Comparison of ENCODE assay signal across 8 cellular contexts in genomic region chr17:68101075-68101991, GRCh38.
DNase-seq lines count a peak whose midpoint lies in the region; ATAC-seq and TF ChIP-seq lines count a peak whose summit lies in the region.

No MANE protein-coding gene starts in this region.

- H3K27ac Mint-ChIP-seq in natural killer cell treated with Interleukin-12 subunit alpha and Interleukin-12 subunit beta and Interleukin-15 and Interleukin-18, amount 100 ng/mL, for 72 hours = peak overlapping the region; percentile 83 to 93
- H3K27ac Mint-ChIP-seq in stimulated activated naive B cell treated with anti-CD40 and anti-IgM and Interleukin-4, amounts not matched to agents 10 μg/mL and 1 μg/mL and 100 μg/mL, for 72 hours = peak overlapping the region; percentile 94

- H3K27ac ChIP-seq in C4-2B (peak overlapping the region; percentile 79), KMS-11 (no peak overlapping the region), RWPE1 (peak overlapping the region; percentile 78)

- H3K4me1 ChIP-seq in KMS-11 (ENCODE audit: low read depth, poor library complexity, severe bottlenecking) = no peaks in the 10 kb centered on the region

- no peaks in the 10 kb centered on the region for H3K27me3 Mint-ChIP-seq in natural killer cell treated with Interleukin-12 subunit alpha and Interleukin-12 subunit beta and Interleukin-15 and Interleukin-18, amount 100 ng/mL, for 72 hours
- no peaks in the 10 kb centered on the region for H3K27me3 Mint-ChIP-seq in stimulated activated naive B cell treated with anti-CD40 and anti-IgM and Interleukin-4, amounts not matched to agents 10 μg/mL and 1 μg/mL and 100 μg/mL, for 72 hours

- DNase-seq in RWPE1 (ENCODE audit: low spot score) = peak; percentile 87
- DNase-seq in activated gamma-delta T cell treated with anti-CD3 and anti-CD28 coated beads, Interleukin-2, amount 50 U/mL, for 16 hours (ENCODE audit: low read depth) = peak; percentile 51
- peak; percentile 93 for DNase-seq in fibroblast of villous mesenchyme (ENCODE audit: low read depth)
- peak; percentile 92 for DNase-seq in natural killer cell treated with Interleukin-12 subunit alpha and Interleukin-12 subunit beta and Interleukin-15 and Interleukin-18, amount 100 ng/mL, for 72 hours (ENCODE audit: low spot score)
- DNase-seq in stimulated activated naive B cell treated with anti-CD40 and anti-IgM and Interleukin-4, amounts not matched to agents 10 μg/mL and 1 μg/mL and 100 μg/mL, for 72 hours = peak; percentile 72

- no peaks in the 10 kb centered on the region for H4K20me1 ChIP-seq in KMS-11 (ENCODE audit: insufficient read depth)

- POLR2A ChIA-PET in RWPE1 (lab: Yijun Ruan, JAX; ENCODE audit: low non-redundant PET) = no interaction called here

- peak overlapping the region; percentile 66 for H2AFZ ChIP-seq in KMS-11 (ENCODE audit: low read depth)

- peak overlapping the region; percentile 37; the same call in 1 of the 2 replicates for H3K9ac ChIP-seq in KMS-11

- peak overlapping the region; percentile 89 for H3K4me3 Mint-ChIP-seq in natural killer cell treated with Interleukin-12 subunit alpha and Interleukin-12 subunit beta and Interleukin-15 and Interleukin-18, amount 100 ng/mL, for 72 hours
- H3K4me3 Mint-ChIP-seq in stimulated activated naive B cell treated with anti-CD40 and anti-IgM and Interleukin-4, amounts not matched to agents 10 μg/mL and 1 μg/mL and 100 μg/mL, for 72 hours = peak overlapping the region; percentile 92 to 97

- no peaks in the 10 kb centered on the region for H3K36me3 Mint-ChIP-seq in natural killer cell treated with Interleukin-12 subunit alpha and Interleukin-12 subunit beta and Interleukin-15 and Interleukin-18, amount 100 ng/mL, for 72 hours
- H3K36me3 Mint-ChIP-seq in stimulated activated naive B cell treated with anti-CD40 and anti-IgM and Interleukin-4, amounts not matched to agents 10 μg/mL and 1 μg/mL and 100 μg/mL, for 72 hours = peaks cover 0 to 1% of the 10 kb centered on the region in 2 donors

- H3K4me3 ChIP-seq in KMS-11 (IDR thresholded peaks at IDR 0.05; ENCODE audit: insufficient read depth, low read depth, low read length) (no peak overlapping the region), fibroblast of villous mesenchyme (ENCODE audit: low read depth, low read length) (peak overlapping the region; percentile 83)

- H3K36me3 ChIP-seq in KMS-11 (ENCODE audit: insufficient read depth) = no peaks in the 10 kb centered on the region

- H3K27me3 ChIP-seq in KMS-11 (ENCODE audit: insufficient read depth, low read depth) = no peaks in the 10 kb centered on the region

- no peak for TF ChIP-seq CTCF in C4-2B (conservative IDR thresholded peaks at IDR 0.05)
- no peak for TF ChIP-seq CTCF in KMS-11 (conservative IDR thresholded peaks at IDR 0.05; ENCODE audit: low read depth, low read length)
- TF ChIP-seq CTCF in RWPE1 (conservative IDR thresholded peaks at IDR 0.05; ENCODE audit: low read depth) = no peak
- no peak for TF ChIP-seq CTCF in fibroblast of villous mesenchyme (IDR thresholded peaks at IDR 0.05; ENCODE audit: insufficient read depth, low read depth, low read length)

- CTCF ChIA-PET in RWPE1 (lab: Yijun Ruan, JAX) = interaction anchor here (0.6 kb wide), 1 partner anchor 78 kb away, joined by 3 read pairs; no protein-coding TSS in a partner anchor

- no peaks in the 10 kb centered on the region for H3K9me3 Mint-ChIP-seq in natural killer cell treated with Interleukin-12 subunit alpha and Interleukin-12 subunit beta and Interleukin-15 and Interleukin-18, amount 100 ng/mL, for 72 hours
- peaks cover 0 to 1% of the 10 kb centered on the region in 2 donors for H3K9me3 Mint-ChIP-seq in stimulated activated naive B cell treated with anti-CD40 and anti-IgM and Interleukin-4, amounts not matched to agents 10 μg/mL and 1 μg/mL and 100 μg/mL, for 72 hours

- H3K79me2 ChIP-seq in KMS-11 (ENCODE audit: insufficient read depth, low read depth) = no peaks in the 10 kb centered on the region

- H3K4me1 Mint-ChIP-seq in natural killer cell treated with Interleukin-12 subunit alpha and Interleukin-12 subunit beta and Interleukin-15 and Interleukin-18, amount 100 ng/mL, for 72 hours (ENCODE audit: low read depth in 2 of 2) = peaks cover 33 to 40% of the 10 kb centered on the region in 2 donors
- peaks cover 14 to 41% of the 10 kb centered on the region in 2 donors for H3K4me1 Mint-ChIP-seq in stimulated activated naive B cell treated with anti-CD40 and anti-IgM and Interleukin-4, amounts not matched to agents 10 μg/mL and 1 μg/mL and 100 μg/mL, for 72 hours

- ATAC-seq in GM21515 (IDR thresholded peaks at IDR 0.05; ENCODE audit: unreplicated experiment) = peak; percentile 56
- ATAC-seq in natural killer cell treated with Interleukin-12 subunit alpha and Interleukin-12 subunit beta and Interleukin-15 and Interleukin-18, amount 100 ng/mL, for 72 hours = peak; percentile 98 to 99
- ATAC-seq in stimulated activated naive B cell treated with anti-CD40 and anti-IgM and Interleukin-4, amounts not matched to agents 10 μg/mL and 1 μg/mL and 100 μg/mL, for 72 hours (replicated peaks) = peak; percentile 90 to 91

- peak overlapping the region; percentile 44; the same call in 1 of the 2 replicates for H3K4me2 ChIP-seq in KMS-11
